ENCODE assay signal across 1 cellular context in the genomic region with DNA sequence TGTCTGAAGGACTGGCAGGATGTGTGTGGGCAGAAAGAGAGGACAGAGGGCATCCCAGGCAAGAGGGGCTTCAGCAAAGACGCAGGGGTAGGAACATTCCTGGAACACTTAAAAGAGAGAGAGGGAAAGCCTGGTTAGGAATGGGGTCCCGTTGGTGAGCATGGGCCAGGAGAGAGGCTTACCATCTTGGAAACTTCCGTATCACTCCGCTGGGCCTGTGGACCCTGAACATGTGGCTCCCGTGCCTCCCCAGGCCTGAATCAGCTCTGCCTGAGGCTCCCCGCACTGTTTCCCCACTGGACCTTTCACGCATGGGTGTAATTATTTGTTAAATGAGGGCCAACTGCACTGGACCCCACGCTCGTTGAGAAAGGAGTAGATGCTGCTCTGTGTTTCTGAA.
A peak's percentile ranks its signal among the peaks of the same experiment; 100 is the strongest.
TF ChIP-seq lines count a peak whose summit lies in the region.

No MANE protein-coding gene starts in this region.

TF ChIP-seq in HepG2, 621 proteins besides CTCF, POLR2A, EP300 and RAD21 (continued from another document):
- TF ChIP-seq, protein P1, sequence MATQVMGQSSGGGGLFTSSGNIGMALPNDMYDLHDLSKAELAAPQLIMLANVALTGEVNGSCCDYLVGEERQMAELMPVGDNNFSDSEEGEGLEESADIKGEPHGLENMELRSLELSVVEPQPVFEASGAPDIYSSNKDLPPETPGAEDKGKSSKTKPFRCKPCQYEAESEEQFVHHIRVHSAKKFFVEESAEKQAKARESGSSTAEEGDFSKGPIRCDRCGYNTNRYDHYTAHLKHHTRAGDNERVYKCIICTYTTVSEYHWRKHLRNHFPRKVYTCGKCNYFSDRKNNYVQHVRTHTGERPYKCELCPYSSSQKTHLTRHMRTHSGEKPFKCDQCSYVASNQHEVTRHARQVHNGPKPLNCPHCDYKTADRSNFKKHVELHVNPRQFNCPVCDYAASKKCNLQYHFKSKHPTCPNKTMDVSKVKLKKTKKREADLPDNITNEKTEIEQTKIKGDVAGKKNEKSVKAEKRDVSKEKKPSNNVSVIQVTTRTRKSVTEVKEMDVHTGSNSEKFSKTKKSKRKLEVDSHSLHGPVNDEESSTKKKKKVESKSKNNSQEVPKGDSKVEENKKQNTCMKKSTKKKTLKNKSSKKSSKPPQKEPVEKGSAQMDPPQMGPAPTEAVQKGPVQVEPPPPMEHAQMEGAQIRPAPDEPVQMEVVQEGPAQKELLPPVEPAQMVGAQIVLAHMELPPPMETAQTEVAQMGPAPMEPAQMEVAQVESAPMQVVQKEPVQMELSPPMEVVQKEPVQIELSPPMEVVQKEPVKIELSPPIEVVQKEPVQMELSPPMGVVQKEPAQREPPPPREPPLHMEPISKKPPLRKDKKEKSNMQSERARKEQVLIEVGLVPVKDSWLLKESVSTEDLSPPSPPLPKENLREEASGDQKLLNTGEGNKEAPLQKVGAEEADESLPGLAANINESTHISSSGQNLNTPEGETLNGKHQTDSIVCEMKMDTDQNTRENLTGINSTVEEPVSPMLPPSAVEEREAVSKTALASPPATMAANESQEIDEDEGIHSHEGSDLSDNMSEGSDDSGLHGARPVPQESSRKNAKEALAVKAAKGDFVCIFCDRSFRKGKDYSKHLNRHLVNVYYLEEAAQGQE (IDR thresholded peaks at IDR 0.05; ENCODE audit: borderline replicate concordance in 1 of 2, low read depth in 1 of 2, low read length in 2 of 2): no peak
- TF ChIP-seq, protein P2, sequence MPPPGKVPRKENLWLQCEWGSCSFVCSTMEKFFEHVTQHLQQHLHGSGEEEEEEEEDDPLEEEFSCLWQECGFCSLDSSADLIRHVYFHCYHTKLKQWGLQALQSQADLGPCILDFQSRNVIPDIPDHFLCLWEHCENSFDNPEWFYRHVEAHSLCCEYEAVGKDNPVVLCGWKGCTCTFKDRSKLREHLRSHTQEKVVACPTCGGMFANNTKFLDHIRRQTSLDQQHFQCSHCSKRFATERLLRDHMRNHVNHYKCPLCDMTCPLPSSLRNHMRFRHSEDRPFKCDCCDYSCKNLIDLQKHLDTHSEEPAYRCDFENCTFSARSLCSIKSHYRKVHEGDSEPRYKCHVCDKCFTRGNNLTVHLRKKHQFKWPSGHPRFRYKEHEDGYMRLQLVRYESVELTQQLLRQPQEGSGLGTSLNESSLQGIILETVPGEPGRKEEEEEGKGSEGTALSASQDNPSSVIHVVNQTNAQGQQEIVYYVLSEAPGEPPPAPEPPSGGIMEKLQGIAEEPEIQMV (CRISPR knock-in tag; IDR thresholded peaks at IDR 0.05; ENCODE audit: low read depth): no peak
- TF ChIP-seq, protein P3, sequence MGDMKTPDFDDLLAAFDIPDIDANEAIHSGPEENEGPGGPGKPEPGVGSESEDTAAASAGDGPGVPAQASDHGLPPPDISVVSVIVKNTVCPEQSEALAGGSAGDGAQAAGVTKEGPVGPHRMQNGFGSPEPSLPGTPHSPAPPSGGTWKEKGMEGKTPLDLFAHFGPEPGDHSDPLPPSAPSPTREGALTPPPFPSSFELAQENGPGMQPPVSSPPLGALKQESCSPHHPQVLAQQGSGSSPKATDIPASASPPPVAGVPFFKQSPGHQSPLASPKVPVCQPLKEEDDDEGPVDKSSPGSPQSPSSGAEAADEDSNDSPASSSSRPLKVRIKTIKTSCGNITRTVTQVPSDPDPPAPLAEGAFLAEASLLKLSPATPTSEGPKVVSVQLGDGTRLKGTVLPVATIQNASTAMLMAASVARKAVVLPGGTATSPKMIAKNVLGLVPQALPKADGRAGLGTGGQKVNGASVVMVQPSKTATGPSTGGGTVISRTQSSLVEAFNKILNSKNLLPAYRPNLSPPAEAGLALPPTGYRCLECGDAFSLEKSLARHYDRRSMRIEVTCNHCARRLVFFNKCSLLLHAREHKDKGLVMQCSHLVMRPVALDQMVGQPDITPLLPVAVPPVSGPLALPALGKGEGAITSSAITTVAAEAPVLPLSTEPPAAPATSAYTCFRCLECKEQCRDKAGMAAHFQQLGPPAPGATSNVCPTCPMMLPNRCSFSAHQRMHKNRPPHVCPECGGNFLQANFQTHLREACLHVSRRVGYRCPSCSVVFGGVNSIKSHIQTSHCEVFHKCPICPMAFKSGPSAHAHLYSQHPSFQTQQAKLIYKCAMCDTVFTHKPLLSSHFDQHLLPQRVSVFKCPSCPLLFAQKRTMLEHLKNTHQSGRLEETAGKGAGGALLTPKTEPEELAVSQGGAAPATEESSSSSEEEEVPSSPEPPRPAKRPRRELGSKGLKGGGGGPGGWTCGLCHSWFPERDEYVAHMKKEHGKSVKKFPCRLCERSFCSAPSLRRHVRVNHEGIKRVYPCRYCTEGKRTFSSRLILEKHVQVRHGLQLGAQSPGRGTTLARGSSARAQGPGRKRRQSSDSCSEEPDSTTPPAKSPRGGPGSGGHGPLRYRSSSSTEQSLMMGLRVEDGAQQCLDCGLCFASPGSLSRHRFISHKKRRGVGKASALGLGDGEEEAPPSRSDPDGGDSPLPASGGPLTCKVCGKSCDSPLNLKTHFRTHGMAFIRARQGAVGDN (CRISPR knock-in tag; IDR thresholded peaks at IDR 0.05): peak; percentile 63
- no peak for TF ChIP-seq GFI1 (CRISPR knock-in tag; IDR thresholded peaks at IDR 0.05; ENCODE audit: borderline replicate concordance)
- TF ChIP-seq ZBTB21 (CRISPR knock-in tag; IDR thresholded peaks at IDR 0.05): no peak
- TF ChIP-seq ZNF616 (CRISPR knock-in tag; IDR thresholded peaks at IDR 0.05; ENCODE audit: low read depth): no peak
- TF ChIP-seq MZF1 (CRISPR knock-in tag; IDR thresholded peaks at IDR 0.05; ENCODE audit: borderline replicate concordance): no peak
- no peak for TF ChIP-seq SRSF1 (optimal IDR thresholded peaks at IDR 0.05; ENCODE audit: low read depth, low read length)
- TF ChIP-seq ZNF75D (CRISPR knock-in tag; IDR thresholded peaks at IDR 0.05; ENCODE audit: borderline replicate concordance): no peak
- no peak for TF ChIP-seq ZNF709 (CRISPR knock-in tag; IDR thresholded peaks at IDR 0.05)
- TF ChIP-seq, protein P4, sequence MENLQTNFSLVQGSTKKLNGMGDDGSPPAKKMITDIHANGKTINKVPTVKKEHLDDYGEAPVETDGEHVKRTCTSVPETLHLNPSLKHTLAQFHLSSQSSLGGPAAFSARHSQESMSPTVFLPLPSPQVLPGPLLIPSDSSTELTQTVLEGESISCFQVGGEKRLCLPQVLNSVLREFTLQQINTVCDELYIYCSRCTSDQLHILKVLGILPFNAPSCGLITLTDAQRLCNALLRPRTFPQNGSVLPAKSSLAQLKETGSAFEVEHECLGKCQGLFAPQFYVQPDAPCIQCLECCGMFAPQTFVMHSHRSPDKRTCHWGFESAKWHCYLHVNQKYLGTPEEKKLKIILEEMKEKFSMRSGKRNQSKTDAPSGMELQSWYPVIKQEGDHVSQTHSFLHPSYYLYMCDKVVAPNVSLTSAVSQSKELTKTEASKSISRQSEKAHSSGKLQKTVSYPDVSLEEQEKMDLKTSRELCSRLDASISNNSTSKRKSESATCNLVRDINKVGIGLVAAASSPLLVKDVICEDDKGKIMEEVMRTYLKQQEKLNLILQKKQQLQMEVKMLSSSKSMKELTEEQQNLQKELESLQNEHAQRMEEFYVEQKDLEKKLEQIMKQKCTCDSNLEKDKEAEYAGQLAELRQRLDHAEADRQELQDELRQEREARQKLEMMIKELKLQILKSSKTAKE (CRISPR knock-in tag; IDR thresholded peaks at IDR 0.05; ENCODE audit: borderline replicate concordance): no peak
- TF ChIP-seq NR1H2 (CRISPR knock-in tag; IDR thresholded peaks at IDR 0.05; ENCODE audit: borderline replicate concordance, low read depth): no peak
- TF ChIP-seq, protein P5, sequence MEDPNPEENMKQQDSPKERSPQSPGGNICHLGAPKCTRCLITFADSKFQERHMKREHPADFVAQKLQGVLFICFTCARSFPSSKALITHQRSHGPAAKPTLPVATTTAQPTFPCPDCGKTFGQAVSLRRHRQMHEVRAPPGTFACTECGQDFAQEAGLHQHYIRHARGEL (CRISPR knock-in tag; IDR thresholded peaks at IDR 0.05): no peak
- TF ChIP-seq ZNF713 (CRISPR knock-in tag; IDR thresholded peaks at IDR 0.05): no peak
